In genomic region chr10:79145174-79145483, GRCh38 we compare ENCODE assay signal across 12 cellular contexts.
DNase-seq lines count a peak whose midpoint lies in the region; ATAC-seq, FAIRE-seq and TF ChIP-seq lines count a peak whose summit lies in the region.
"Had no signal": no experiment of that assay in that cellular context is flagged by ENCODE, and none has a peak within 500 bp of the region (broad histone marks: within the 10 kb centered on the region; RNA-seq: fewer than 3 reads in every experiment).

No MANE protein-coding gene starts in this region.

- H3F3A ChIP-seq in neural progenitor cell (ENCODE audit: low read depth): peaks cover 7% of the 10 kb centered on the region

- no peak overlapping the region; the same call in 1 of the 2 replicates for H3K18ac ChIP-seq in H1 (ENCODE audit: extremely low read depth, low read length)

- TF ChIP-seq EP300 in H1 (IDR thresholded peaks at IDR 0.05; ENCODE audit: borderline replicate concordance in 1 of 2, low read depth in 2 of 2, low read length in 2 of 2): no peak

- peak overlapping the region; percentile 27; the same call in 1 of the 2 replicates for H2BK5ac ChIP-seq in H1 (ENCODE audit: low read depth, low read length)

- H3K23me2 ChIP-seq in H1 (ENCODE audit: low read depth, low read length): peaks cover 3% of the 10 kb centered on the region

- H3K4ac ChIP-seq in H1 (replicated peaks; ENCODE audit: insufficient read length, low read depth, low read length): no peak overlapping the region

- no peak overlapping the region for H2BK15ac ChIP-seq in H1 (ENCODE audit: low read length)

- peaks cover 12% of the 10 kb centered on the region for H3K79me1 ChIP-seq in H1 (ENCODE audit: low read depth, low read length)

- CTCF ChIA-PET in AG04450 (lab: Charles Lee): no interaction called here
- CTCF ChIA-PET in HEK293 (lab: Yijun Ruan, JAX): no interaction called here
- CTCF ChIA-PET in H1 (lab: Charles Lee; ENCODE audit: partially characterized antibody): no interaction called here

- H4K91ac ChIP-seq in H1 (replicated peaks; ENCODE audit: insufficient read length, low read length): peak overlapping the region; percentile 12

- 50% methylated on average over 5 of the region's 5 CpGs; no CpG with 5 or more reads in 1 of the 2 experiments for WGBS in H1 (ENCODE audit: extremely low coverage in 1 of 2, insufficient coverage in 1 of 2, insufficient read length in 1 of 2, insufficient replicate concordance in 2 of 2, low coverage in 1 of 2, low lambda C conversion rate in 2 of 2, missing lambda C conversion rate in 1 of 2), 2 experiments

- H3K79me2 ChIP-seq in H1 (ENCODE audit: control insufficient read depth in 1 of 2, insufficient read depth in 2 of 2, low read length in 2 of 2) (peaks cover 0 to 3% of the 10 kb centered on the region in 2 experiments; a peak in 1 of 4 replicates), neural progenitor cell (ENCODE audit: low read depth) (peaks cover 6% of the 10 kb centered on the region)

- no peaks in the 10 kb centered on the region for H3K9me3 ChIP-seq in AG04450 (ENCODE audit: control insufficient read depth, insufficient read depth, low read length)
- no peaks in the 10 kb centered on the region for H3K9me3 ChIP-seq in HEK293 (ENCODE audit: control insufficient read depth, insufficient read depth, low read depth, low read length)
- H3K9me3 ChIP-seq in H1 (ENCODE audit: insufficient read depth in 2 of 2, low read depth in 1 of 2, low read length in 1 of 2): no peaks in the 10 kb centered on the region
- H3K9me3 ChIP-seq in neural progenitor cell (ENCODE audit: low read depth): no peaks in the 10 kb centered on the region
- H3K9me3 ChIP-seq: neutrophil had no signal

- POLR2A ChIA-PET in AG04450 (lab: Yijun Ruan, JAX): interaction anchor here (0.6 kb wide), 1 partner anchor 11 kb away, joined by 3 read pairs; no protein-coding TSS in a partner anchor
- POLR2A ChIA-PET in HEK293 (lab: Yijun Ruan, JAX): no interaction called here
- POLR2A ChIA-PET in H1 (lab: Charles Lee; ENCODE audit: partially characterized antibody): no interaction called here

- H4K8ac ChIP-seq in H1 (ENCODE audit: extremely low read depth, insufficient read depth, low read length): no peak overlapping the region

- peak overlapping the region; percentile 2 for H3K27ac ChIP-seq in AG04450 (ENCODE audit: low read depth, low read length)
- H3K27ac ChIP-seq in HEK293 (ENCODE audit: extremely low read depth, low read depth, low read length): no peak overlapping the region
- H3K27ac ChIP-seq in H1 (ENCODE audit: low read depth, low read length): no peak overlapping the region
- H3K27ac ChIP-seq in neural progenitor cell: no peak overlapping the region
- H3K27ac ChIP-seq: neutrophil had no signal

- H3K4me3 Mint-ChIP-seq in neural progenitor cell: no peak overlapping the region

- H3K4me2 ChIP-seq in H1 (ENCODE audit: insufficient read depth in 1 of 2, low read depth in 2 of 2, low read length in 2 of 2): peak overlapping the region in 1 of 2 experiments; percentile 47; a peak in 3 of 4 replicates
- H3K4me2 ChIP-seq in neural progenitor cell: peak overlapping the region; percentile 32

- no peak overlapping the region for H3K56ac ChIP-seq in H1 (replicated peaks; ENCODE audit: insufficient read length, low read depth, low read length)

- H2BK120ac ChIP-seq in H1 (replicated peaks; ENCODE audit: low read depth, low read length): no peak overlapping the region

- H2AK5ac ChIP-seq in H1 (ENCODE audit: low read depth, low read length): 0 out of 2 replicates have a peak overlapping the region, but pooled peaks have one; percentile 83

- peaks cover 5% of the 10 kb centered on the region for H3K27me3 Mint-ChIP-seq in neural progenitor cell (ENCODE audit: insufficient read depth, low read depth)

- H3K4me1 ChIP-seq in HEK293 (ENCODE audit: control insufficient read depth, insufficient read depth, low read length) (no peaks in the 10 kb centered on the region), H1 (replicated peaks in 1 of 4; ENCODE audit: control insufficient read depth in 3 of 4, insufficient read depth in 4 of 4, low read length in 3 of 4) (peaks cover 0 to 29% (median 19%) of the 10 kb centered on the region in 4 experiments; a peak in 5 of 7 replicates), neural progenitor cell (peaks cover 42% of the 10 kb centered on the region)

- H3K14ac ChIP-seq in H1 (ENCODE audit: insufficient read length): no peak overlapping the region

- H3K36me3 ChIP-seq in HEK293 (ENCODE audit: control insufficient read depth in 2 of 2, insufficient read depth in 1 of 2, low read length in 2 of 2) (peaks cover 0 to 7% of the 10 kb centered on the region in 2 experiments; a peak in 1 of 3 replicates), H1 (ENCODE audit: control insufficient read depth in 2 of 4, insufficient read depth in 4 of 4, low read length in 3 of 4) (peaks cover 0 to 11% (median 3%) of the 10 kb centered on the region in 4 experiments; a peak in 2 of 8 replicates), neural progenitor cell (no peaks in the 10 kb centered on the region)

- H3K27ac Mint-ChIP-seq in neural progenitor cell: no peak overlapping the region

- peak overlapping the region; percentile 85; the same call in 1 of the 2 replicates for H2BK12ac ChIP-seq in H1 (ENCODE audit: low read depth, low read length)

- H4K5ac ChIP-seq in H1 (ENCODE audit: insufficient read length, low read depth, low read length): no peak overlapping the region

- H3K9me3 Mint-ChIP-seq in neural progenitor cell: no peaks in the 10 kb centered on the region
- H3K9me3 Mint-ChIP-seq: activated T-cell treated with anti-CD3 and anti-CD28 coated beads, Interleukin-2, amount 50 U/mL, for 4 hours had no signal

- no peak for ATAC-seq in HG03025 (IDR thresholded peaks at IDR 0.05; ENCODE audit: low FRiP score, unreplicated experiment)
- ATAC-seq: activated T-cell treated with anti-CD3 and anti-CD28 coated beads, Interleukin-2, amount 50 U/mL, for 4 hours had no signal

- peaks cover 65% of the 10 kb centered on the region for H3K4me1 Mint-ChIP-seq in neural progenitor cell

- no peak overlapping the region for H3K9ac ChIP-seq in H1 (replicated peaks in 1 of 4; ENCODE audit: extremely low read depth in 1 of 4, low read depth in 3 of 4, low read length in 3 of 4)
- H3K9ac ChIP-seq in neural progenitor cell: no peak overlapping the region

- no peak overlapping the region for H2AFZ ChIP-seq in H1 (ENCODE audit: low read length)
- no peak overlapping the region for H2AFZ ChIP-seq in neural progenitor cell (replicated peaks)

- peaks cover 19% of the 10 kb centered on the region for H3K36me3 Mint-ChIP-seq in neural progenitor cell

- H3K27me3 ChIP-seq in AG04450 (ENCODE audit: control insufficient read depth, insufficient read depth, low read length): no peaks in the 10 kb centered on the region
- H3K27me3 ChIP-seq in H1 (replicated peaks in 1 of 4; ENCODE audit: control insufficient read depth in 3 of 4, extremely low read depth in 1 of 4, insufficient read depth in 3 of 4, low read length in 3 of 4): no peaks in the 10 kb centered on the region
- H3K27me3 ChIP-seq in neural progenitor cell: no peaks in the 10 kb centered on the region
- H3K27me3 ChIP-seq: neutrophil had no signal

- no peak for TF ChIP-seq POLR2A in H1 (IDR thresholded peaks at IDR 0.05; ENCODE audit: control extremely low read depth in 1 of 2, low read depth in 2 of 2, low read length in 2 of 2)

- no peak overlapping the region for H2BK20ac ChIP-seq in H1 (ENCODE audit: low read length)

- DNase-seq in AG04450 (ENCODE audit: low read depth, low spot score): no peak
- DNase-seq in H1 (ENCODE audit: low read depth in 1 of 2, low spot score in 2 of 2): no peak
- no peak for DNase-seq in neural progenitor cell (ENCODE audit: low spot score)
- DNase-seq in H4 (ENCODE audit: low spot score): no peak
- no peak for DNase-seq in AG20443 (ENCODE audit: low spot score)
- no peak for DNase-seq in NCI-H1105 treated with DMSO at 0.1 percent for 48 hours (lab: John Stamatoyannopoulos, UW)
- DNase-seq: activated T-cell treated with anti-CD3 and anti-CD28 coated beads, Interleukin-2, amount 50 U/mL, for 4 hours; NCI-H1694 treated with DMSO at 0.1 percent for 48 hours had no signal

- H3K4me3 ChIP-seq in AG04450 (ENCODE audit: low read depth, low read length) (no peak overlapping the region), HEK293 (ENCODE audit: low read depth, low read length) (no peak overlapping the region), H1 (ENCODE audit: extremely low read depth in 1 of 4, insufficient read depth in 2 of 4, low read depth in 3 of 4, low read length in 4 of 4) (no peak overlapping the region), neural progenitor cell (no peak overlapping the region)
- H3K4me3 ChIP-seq: coronary artery had no signal

- TF ChIP-seq RAD21 in H1 (IDR thresholded peaks at IDR 0.05 in 1 of 2, conservative IDR thresholded peaks at IDR 0.05 in 1 of 2; ENCODE audit: low read depth in 2 of 2, low read length in 2 of 2): no peak

- FAIRE-seq in H1 (lab: Jason Lieb, UNC): no peak

- TF ChIP-seq CTCF in AG04450 (IDR thresholded peaks at IDR 0.05; ENCODE audit: low read depth, low read length): no peak
- no peak for TF ChIP-seq CTCF in HEK293 (tag by site-specific recombination; IDR thresholded peaks at IDR 0.05)
- TF ChIP-seq CTCF in H1 (IDR thresholded peaks at IDR 0.05; ENCODE audit: control extremely low read depth in 1 of 3, insufficient read depth in 1 of 3, low read depth in 1 of 3, low read length in 3 of 3): no peak
- no peak for TF ChIP-seq CTCF in neural progenitor cell (IDR thresholded peaks at IDR 0.05)

- no peak overlapping the region for H3K23ac ChIP-seq in H1 (ENCODE audit: insufficient read length)

- H4K20me1 ChIP-seq in H1 (replicated peaks in 1 of 2; ENCODE audit: control insufficient read depth in 1 of 2, insufficient read depth in 2 of 2, low read length in 2 of 2) (peaks cover 0 to 6% of the 10 kb centered on the region in 2 experiments), neural progenitor cell (ENCODE audit: low read depth) (peaks cover 98% of the 10 kb centered on the region)

TF ChIP-seq in HEK293, 187 proteins besides CTCF, POLR2A, EP300 and RAD21:
- TF ChIP-seq PRDM1 (tag by site-specific recombination; IDR thresholded peaks at IDR 0.05) (0 out of 2 replicates have a peak, but pooled peaks have one; percentile 51), ZNF585B (tag by site-specific recombination; IDR thresholded peaks at IDR 0.05) (no peak)

TF ChIP-seq in H1, 55 proteins besides CTCF, POLR2A, EP300 and RAD21:
- TF ChIP-seq CTBP2 (IDR thresholded peaks at IDR 0.05; ENCODE audit: borderline replicate concordance, insufficient read depth, insufficient read length, low read length) (no peak), TEAD4 (IDR thresholded peaks at IDR 0.05; ENCODE audit: low read depth, low read length) (0 out of 2 replicates have a peak, but pooled peaks have one; percentile 34), HDAC6 (IDR thresholded peaks at IDR 0.05; ENCODE audit: low read depth, low read length) (no peak), SRF (IDR thresholded peaks at IDR 0.05; ENCODE audit: low read depth, low read length) (no peak), POU5F1 (IDR thresholded peaks at IDR 0.05; ENCODE audit: low read depth, low read length) (no peak)
